Comparison of ENCODE assay signal across 9 cellular contexts in genomic region chr3:69309810-69310209, GRCh38.
DNase-seq lines count a peak whose midpoint lies in the region; ATAC-seq and TF ChIP-seq lines count a peak whose summit lies in the region.
"Had no signal": no experiment of that assay in that cellular context is flagged by ENCODE, and none has a peak within 500 bp of the region (broad histone marks: within the 10 kb centered on the region; RNA-seq: fewer than 3 reads in every experiment).

No MANE protein-coding gene starts in this region.

- peaks cover 2% of the 10 kb centered on the region for H3K36me3 Mint-ChIP-seq in mesothelial cell of epicardium
- no peaks in the 10 kb centered on the region for H3K36me3 Mint-ChIP-seq in activated CD4-positive, alpha-beta T cell treated with anti-CD3 and anti-CD28 coated beads, Interleukin-2, amount 10 ng/mL, durations not matched to agents 7 days and 5 days (ENCODE audit: low read depth)

- no peak overlapping the region for H3K4me3 ChIP-seq in Loucy (ENCODE audit: low read length, poor library complexity, severe bottlenecking)
- H3K4me3 ChIP-seq in choroid plexus epithelial cell (ENCODE audit: low read depth, low read length): no peak overlapping the region

- H3K9me2 ChIP-seq in Loucy (replicated peaks; ENCODE audit: low read depth, low read length): no peaks in the 10 kb centered on the region

- H4K20me1 ChIP-seq in Loucy (ENCODE audit: insufficient read depth, low read length, poor library complexity, severe bottlenecking): no peaks in the 10 kb centered on the region

- no peaks in the 10 kb centered on the region for H3K27me3 Mint-ChIP-seq in mesothelial cell of epicardium (ENCODE audit: low read depth)
- H3K27me3 Mint-ChIP-seq in activated CD4-positive, alpha-beta T cell treated with anti-CD3 and anti-CD28 coated beads, Interleukin-2, amount 10 ng/mL, durations not matched to agents 7 days and 5 days: no peaks in the 10 kb centered on the region

- POLR2A ChIA-PET in activated CD4-positive, alpha-beta T cell treated with anti-CD3 and anti-CD28 coated beads, Interleukin-2, amount 10 ng/mL, durations not matched to agents 7 days and 5 days (lab: Charles Lee): no interaction called here

- H3K4me2 ChIP-seq in Loucy (ENCODE audit: low read depth, low read length, poor library complexity, severe bottlenecking): no peak overlapping the region

- no peaks in the 10 kb centered on the region for H3K36me3 ChIP-seq in Loucy (ENCODE audit: insufficient read depth, low read length)

- CTCF ChIA-PET in activated CD4-positive, alpha-beta T cell treated with anti-CD3 and anti-CD28 coated beads, Interleukin-2, amount 10 ng/mL, durations not matched to agents 7 days and 5 days (lab: Charles Lee): interaction anchor here (0.7 to 7.5 kb wide), 5 partner anchors 12 to 196 kb away, joined by 3 to 88 read pairs (median 3); no protein-coding TSS in a partner anchor

- no peak overlapping the region for H3K27ac Mint-ChIP-seq in mesothelial cell of epicardium
- H3K27ac Mint-ChIP-seq in activated CD4-positive, alpha-beta T cell treated with anti-CD3 and anti-CD28 coated beads, Interleukin-2, amount 10 ng/mL, durations not matched to agents 7 days and 5 days: no peak overlapping the region

- H3F3A ChIP-seq in Loucy (ENCODE audit: low read depth): no peaks in the 10 kb centered on the region

- peak; percentile 17 for DNase-seq in Daoy (ENCODE audit: low read depth)
- DNase-seq in choroid plexus epithelial cell (ENCODE audit: low read depth): peak; percentile 75
- DNase-seq in mesothelial cell of epicardium (ENCODE audit: low spot score in 2 of 2, unreplicated experiment in 2 of 2): no peak
- DNase-seq in activated CD4-positive, alpha-beta T cell treated with anti-CD3 and anti-CD28 coated beads, Interleukin-2, amount 10 ng/mL, durations not matched to agents 7 days and 5 days: no peak
- DNase-seq in stimulated activated naive CD4-positive, alpha-beta T cell (lab: John Stamatoyannopoulos, UW): no peak
- no peak for DNase-seq in occipital lobe (lab: John Stamatoyannopoulos, UW)

- H3K4me3 Mint-ChIP-seq in mesothelial cell of epicardium: no peak overlapping the region
- no peak overlapping the region for H3K4me3 Mint-ChIP-seq in activated CD4-positive, alpha-beta T cell treated with anti-CD3 and anti-CD28 coated beads, Interleukin-2, amount 10 ng/mL, durations not matched to agents 7 days and 5 days

- H2AFZ ChIP-seq in Loucy (ENCODE audit: low read length): no peak overlapping the region

- no peaks in the 10 kb centered on the region for H3K79me2 ChIP-seq in Loucy (ENCODE audit: insufficient read depth, low read length)

- TF ChIP-seq CTCF in Loucy (conservative IDR thresholded peaks at IDR 0.05; ENCODE audit: low read length) (peak; percentile 52), choroid plexus epithelial cell (conservative IDR thresholded peaks at IDR 0.05; ENCODE audit: low read depth, low read length) (peak; percentile 79), mesothelial cell of epicardium (IDR thresholded peaks at IDR 0.05; ENCODE audit: unreplicated experiment) (peak; percentile 38)

- no peaks in the 10 kb centered on the region for H3K27me3 ChIP-seq in Loucy (ENCODE audit: insufficient read depth, low read length, poor library complexity, severe bottlenecking)
- H3K27me3 ChIP-seq: neutrophil had no signal

- no peak for ATAC-seq in HG03280 (IDR thresholded peaks at IDR 0.05; ENCODE audit: unreplicated experiment)

- H3K9me3 Mint-ChIP-seq in mesothelial cell of epicardium: no peaks in the 10 kb centered on the region
- no peaks in the 10 kb centered on the region for H3K9me3 Mint-ChIP-seq in activated CD4-positive, alpha-beta T cell treated with anti-CD3 and anti-CD28 coated beads, Interleukin-2, amount 10 ng/mL, durations not matched to agents 7 days and 5 days

- no peaks in the 10 kb centered on the region for H3K4me1 ChIP-seq in Loucy (ENCODE audit: insufficient read depth, low read length, poor library complexity, severe bottlenecking)

- no peak overlapping the region for H3K9ac ChIP-seq in Loucy (ENCODE audit: low read depth, low read length, poor library complexity, severe bottlenecking)

- no peaks in the 10 kb centered on the region for H3K9me3 ChIP-seq in Loucy (ENCODE audit: insufficient read depth, low read depth, low read length)
- H3K9me3 ChIP-seq: neutrophil had no signal

- peaks cover 17% of the 10 kb centered on the region for H3K4me1 Mint-ChIP-seq in mesothelial cell of epicardium
- H3K4me1 Mint-ChIP-seq in activated CD4-positive, alpha-beta T cell treated with anti-CD3 and anti-CD28 coated beads, Interleukin-2, amount 10 ng/mL, durations not matched to agents 7 days and 5 days: peaks cover 6% of the 10 kb centered on the region

Comparison
In these comparisons a context has a peak if more than half of its experiments do, and no peak if none do; other contexts are left out.
1. DNase-seq: peak in Daoy (single experiment) and choroid plexus epithelial cell (single experiment); none in mesothelial cell of epicardium (0 of 2), activated CD4-positive, alpha-beta T cell treated with anti-CD3 and anti-CD28 coated beads, Interleukin-2, amount 10 ng/mL, durations not matched to agents 7 days and 5 days (single experiment), stimulated activated naive CD4-positive, alpha-beta T cell (0 of 6) and occipital lobe (single experiment).
2. Peak in every context shown above with its lines, with median percentiles within 50 percentile points of each other: CTCF ChIP-seq.